ENCODE assay signal across 23 cellular contexts in genomic region chr13:97474581-97474980, GRCh38.
"Had no signal": no experiment of that assay in that cellular context is flagged by ENCODE, and none has a peak within 500 bp of the region (broad histone marks: within the 10 kb centered on the region; RNA-seq: fewer than 3 reads in every experiment).

No MANE protein-coding gene starts in this region.

- DNase-seq: activated CD8-positive, alpha-beta memory T cell treated with anti-CD3 and anti-CD28 coated beads for 24 hours; activated CD8-positive, alpha-beta memory T cell treated with anti-CD3 and anti-CD28 coated beads, Interleukin-2, amount 50 U/mL, for 4 hours; activated T-cell treated with anti-CD3 and anti-CD28 coated beads, Interleukin-2, amount 50 U/mL, for 24 hours; aorta; brain microvascular endothelial cell; central memory CD4-positive, alpha-beta T cell; effector memory CD4-positive, alpha-beta T cell; head of caudate nucleus; lower lobe of right lung; naive thymus-derived CD4-positive, alpha-beta T cell; retina; spleen; stimulated activated CD4-positive, alpha-beta T cell treated with anti-CD3 and anti-CD28 coated beads, Interleukin-4, amount 100 ng/mL, for 1 hour; stimulated activated naive CD4-positive, alpha-beta T cell; T1000; testis had no signal

- H3K4me3 ChIP-seq: esophagus muscularis mucosa, gastroesophageal sphincter, lower lobe of right lung, spleen, testis had no signal

- H3K4me1 ChIP-seq: spleen, testis had no signal

- FAIRE-seq: colon, islet of Langerhans had no signal

- ATAC-seq: activated naive CD4-positive, alpha-beta T cell treated with anti-CD3 and anti-CD28 coated beads, Interleukin-2, amount 50 U/mL, for 72 hours; activated T-helper 17 cell treated with anti-CD3 and anti-CD28 coated beads, Interleukin-2, amount 50 U/mL, for 72 hours; gastroesophageal sphincter; lower lobe of right lung; naive thymus-derived CD4-positive, alpha-beta T cell; WTC11 had no signal

- H3K36me3 ChIP-seq: brain microvascular endothelial cell, esophagus muscularis mucosa, gastroesophageal sphincter, lower lobe of right lung, spleen had no signal

- H3K27ac ChIP-seq: brain microvascular endothelial cell, esophagus muscularis mucosa, lower lobe of right lung, spleen, testis had no signal

- H3K9me3 ChIP-seq: esophagus muscularis mucosa, gastroesophageal sphincter, lower lobe of right lung, spleen, testis had no signal

- H3K27me3 ChIP-seq: brain microvascular endothelial cell, esophagus muscularis mucosa, gastroesophageal sphincter, spleen, testis had no signal
